In the genomic region with DNA sequence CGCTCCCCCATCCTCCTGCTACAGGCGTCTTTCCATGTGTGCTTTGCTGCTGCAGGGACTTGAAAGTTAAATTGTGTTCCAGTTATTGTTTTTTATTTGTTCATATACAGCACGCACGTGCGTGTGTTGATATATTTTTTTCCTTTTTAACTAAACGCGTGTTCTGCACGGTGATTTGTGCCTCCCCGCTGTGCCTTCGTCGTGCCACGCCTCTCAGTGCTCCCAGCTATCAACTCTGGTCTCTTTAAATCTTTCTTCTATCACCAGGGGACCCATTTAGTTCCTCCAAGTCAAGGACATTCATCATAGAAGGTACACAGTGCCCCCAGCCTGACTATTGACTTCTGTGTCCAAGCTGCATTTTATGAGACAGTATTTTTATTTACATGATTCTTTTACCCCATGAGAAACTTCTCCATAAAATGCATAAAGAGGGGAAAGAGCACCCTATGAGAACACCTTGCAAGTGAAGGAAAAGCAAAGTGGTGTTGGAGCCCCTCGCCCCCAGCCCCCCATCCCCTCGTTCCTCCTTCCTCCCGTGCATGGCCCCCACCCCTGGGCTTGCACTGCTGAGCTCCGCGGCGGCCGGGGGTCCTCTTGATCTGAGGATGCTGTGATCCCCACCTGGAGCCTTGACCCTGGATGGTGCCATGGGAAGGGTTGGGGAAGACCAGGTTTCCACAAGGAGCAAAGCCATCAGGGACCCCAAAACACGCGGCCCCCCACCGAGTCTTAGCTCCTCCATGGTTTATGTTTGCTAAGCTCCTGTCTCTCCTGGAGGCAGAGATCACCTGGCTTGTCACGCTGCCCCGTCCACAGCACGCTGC, we compare ENCODE assay signal across 19 cellular contexts.
"Had no signal": no experiment of that assay in that cellular context is flagged by ENCODE, and none has a peak within 500 bp of the region (broad histone marks: within the 10 kb centered on the region; RNA-seq: fewer than 3 reads in every experiment).

No MANE protein-coding gene starts in this region.

- H3K4me1 ChIP-seq: esophagus muscularis mucosa, gastroesophageal sphincter, suprapubic skin, thyroid gland, uterus had no signal

- DNase-seq: effector memory CD8-positive, alpha-beta T cell; glutamatergic neuron; islet precursor cell; mammary epithelial cell; naive thymus-derived CD4-positive, alpha-beta T cell; small intestine; stimulated activated CD4-positive, alpha-beta T cell treated with anti-CD3 and anti-CD28 coated beads, Interleukin-12 subunit alpha, Interleukin-12 subunit beta, amount 100 ng/mL, for 4 hours; stimulated activated naive CD8-positive, alpha-beta T cell treated with anti-CD3 and anti-CD28 coated beads, Interleukin-15, Interleukin-2, amounts not matched to agents 100 U/mL and 50 U/mL, for 24 hours; thyroid gland; uterus had no signal

- H3K36me3 ChIP-seq: suprapubic skin, thyroid gland, uterus had no signal

- ATAC-seq: effector memory CD8-positive, alpha-beta T cell; gastroesophageal sphincter; left lobe of liver; naive thymus-derived CD4-positive, alpha-beta T cell; right cardiac atrium; stimulated activated naive CD8-positive, alpha-beta T cell treated with anti-CD3 and anti-CD28 coated beads, Interleukin-15, Interleukin-2, amounts not matched to agents 100 U/mL and 50 U/mL, for 24 hours had no signal

- H3K27ac ChIP-seq: epithelial cell of prostate, esophagus muscularis mucosa, gastroesophageal sphincter, suprapubic skin, thyroid gland, uterus had no signal

- H3K27me3 Mint-ChIP-seq: dendritic cell treated with granulocyte-macrophage colony-stimulating factor and Interleukin-4, amounts not matched to agents 40 ng/mL and 50 ng/mL, for 4 days; effector memory CD8-positive, alpha-beta T cell; naive thymus-derived CD4-positive, alpha-beta T cell; progenitor cell of endocrine pancreas had no signal

- H3K4me3 Mint-ChIP-seq: dendritic cell treated with granulocyte-macrophage colony-stimulating factor and Interleukin-4, amounts not matched to agents 40 ng/mL and 50 ng/mL, for 4 days; effector memory CD8-positive, alpha-beta T cell; naive thymus-derived CD4-positive, alpha-beta T cell; type B pancreatic cell had no signal

- H3K36me3 Mint-ChIP-seq: type B pancreatic cell had no signal

- H3K9me3 ChIP-seq: esophagus muscularis mucosa, gastroesophageal sphincter, suprapubic skin, thyroid gland, uterus had no signal

- H3K27me3 ChIP-seq: esophagus muscularis mucosa, gastroesophageal sphincter, suprapubic skin, thyroid gland, uterus had no signal

- H3K27ac Mint-ChIP-seq: dendritic cell treated with granulocyte-macrophage colony-stimulating factor and Interleukin-4, amounts not matched to agents 40 ng/mL and 50 ng/mL, for 4 days; progenitor cell of endocrine pancreas; type B pancreatic cell had no signal

- H3K9me3 Mint-ChIP-seq: dendritic cell treated with granulocyte-macrophage colony-stimulating factor and Interleukin-4, amounts not matched to agents 40 ng/mL and 50 ng/mL, for 4 days; effector memory CD8-positive, alpha-beta T cell; naive thymus-derived CD4-positive, alpha-beta T cell; type B pancreatic cell had no signal

- H3K4me3 ChIP-seq: esophagus muscularis mucosa, gastroesophageal sphincter, suprapubic skin, thyroid gland, uterus had no signal
